16 cellular contexts compared by ENCODE assay signal in genomic region chr6:75135447-75135846, GRCh38.
DNase-seq lines count a peak whose midpoint lies in the region; FAIRE-seq and TF ChIP-seq lines count a peak whose summit lies in the region.
"Had no signal": no experiment of that assay in that cellular context is flagged by ENCODE, and none has a peak within 500 bp of the region (broad histone marks: within the 10 kb centered on the region; RNA-seq: fewer than 3 reads in every experiment).

No MANE protein-coding gene starts in this region.

- CTCF ChIA-PET in BJ (lab: Yijun Ruan, JAX), result interaction anchor here (0.8 to 1.9 kb wide), 7 partner anchors 15 to 76 kb away, joined by 3 to 6 read pairs (median 3); no protein-coding TSS in a partner anchor

- POLR2A ChIA-PET in BJ (lab: Charles Lee), result no interaction called here

- no peak overlapping the region for H3K4me3 ChIP-seq in BJ (ENCODE audit: low read depth, low read length)
- H3K4me3 ChIP-seq in HFF-Myc (replicated peaks; ENCODE audit: low read depth, low read length), result no peak overlapping the region
- H3K4me3 ChIP-seq in fibroblast of mammary gland (ENCODE audit: control insufficient read depth, low read depth, low read length), result no peak overlapping the region
- H3K4me3 ChIP-seq: BLaER1, SJCRH30 had no signal

- no peaks in the 10 kb centered on the region for H3K27me3 ChIP-seq in BJ (ENCODE audit: control insufficient read depth, insufficient read depth, low read length)
- H3K27me3 ChIP-seq: BLaER1, SJCRH30 had no signal

- FAIRE-seq in urothelium cell line (lab: Jason Lieb, UNC), result no peak

- no peak for TF ChIP-seq CTCF in BJ (IDR thresholded peaks at IDR 0.05; ENCODE audit: insufficient read depth, low read depth, low read length)
- TF ChIP-seq CTCF in HFF-Myc (IDR thresholded peaks at IDR 0.05; ENCODE audit: low read depth, low read length, missing control alignments), result no peak
- TF ChIP-seq CTCF in fibroblast of mammary gland (conservative IDR thresholded peaks at IDR 0.05; ENCODE audit: control insufficient read depth, insufficient read depth, low read depth, low read length), result no peak

- peak; percentile 60 for DNase-seq in BJ (ENCODE audit: low read depth)
- DNase-seq in HFF-Myc (ENCODE audit: extremely low read depth, low read depth), result peak; percentile 84
- peak; percentile 83 for DNase-seq in fibroblast of mammary gland (ENCODE audit: low read depth)
- DNase-seq in urothelium cell line (ENCODE audit: low spot score), result no peak
- DNase-seq in activated effector memory CD4-positive, alpha-beta T cell treated with anti-CD3 and anti-CD28 coated beads, Interleukin-2, amount 50 U/mL, for 16 hours, result no peak
- no peak for DNase-seq in NCI-H1048 (lab: John Stamatoyannopoulos, UW)
- DNase-seq in AG08396 (ENCODE audit: low spot score), result no peak
- DNase-seq: CD8-positive, alpha-beta memory T cell; DMS53; H9; MV-4-11; NCI-H1417; NCI-H1930; NCI-H526; SJCRH30 had no signal

- peaks cover 15% of the 10 kb centered on the region for H3K36me3 ChIP-seq in BJ (ENCODE audit: control insufficient read depth, insufficient read depth, low read length)
- H3K36me3 ChIP-seq: BLaER1 had no signal

Comparison
In these comparisons a context has a peak if more than half of its experiments do, and no peak if none do; other contexts are left out.
1. DNase-seq: peak in BJ (single experiment), HFF-Myc (single experiment) and fibroblast of mammary gland (single experiment); none in urothelium cell line (single experiment), activated effector memory CD4-positive, alpha-beta T cell treated with anti-CD3 and anti-CD28 coated beads, Interleukin-2, amount 50 U/mL, for 16 hours (single experiment), NCI-H1048 (single experiment) and AG08396 (single experiment).